ENCODE assay signal across 18 cellular contexts in the genomic region with DNA sequence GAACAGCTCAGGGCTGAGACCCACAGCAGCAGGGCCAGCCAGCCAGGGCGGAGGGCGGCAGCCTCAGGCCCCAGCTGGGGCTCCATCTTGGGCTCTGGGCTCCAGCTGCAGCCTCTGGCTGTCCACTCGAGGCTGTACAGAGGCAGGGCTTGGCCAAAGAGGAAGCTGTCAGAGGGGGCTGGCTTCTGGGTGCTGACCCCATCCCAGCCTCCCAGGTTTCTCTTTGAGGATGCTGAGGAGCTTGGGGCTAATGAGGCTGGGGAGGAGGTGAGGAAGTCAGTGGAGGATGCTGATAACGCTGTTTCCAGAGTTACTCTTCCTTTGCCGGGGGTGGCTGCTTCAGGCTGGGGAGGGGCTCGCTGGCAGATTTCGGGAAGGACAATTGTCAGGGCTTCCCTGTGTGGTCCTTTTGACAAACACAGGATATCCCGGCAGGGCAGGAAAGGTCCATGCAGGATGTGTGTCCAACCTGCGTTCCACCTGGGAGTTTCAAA. TPM values are rescaled to one million over a fixed set of nuclear protein-coding genes. Genes with fewer than 3 reads are reported as not detected.
DNase-seq lines count a peak whose midpoint lies in the region; ATAC-seq and TF ChIP-seq lines count a peak whose summit lies in the region.
"Had no signal": no experiment of that assay in that cellular context is flagged by ENCODE, and none has a peak within 500 bp of the region (broad histone marks: within the 10 kb centered on the region; RNA-seq: fewer than 3 reads in every experiment).

Gene DIPK2B (minus strand): TSS at position 136 of the 494 bp plus-strand sequence. CDS start 50 bp downstream, at position 86.

- H3K36me3 ChIP-seq in heart left ventricle (no peaks in the 10 kb centered on the region), muscle layer of duodenum (ENCODE audit: control insufficient read depth in 1 of 2, insufficient read depth in 2 of 2, low read length in 2 of 2) (no peaks in the 10 kb centered on the region), upper lobe of right lung (no peaks in the 10 kb centered on the region), mesenchymal stem cell (ENCODE audit: control insufficient read depth in 1 of 2, insufficient read depth in 2 of 2, low read depth in 1 of 2, low read length in 2 of 2) (no peaks in the 10 kb centered on the region)
- H3K36me3 ChIP-seq: neural progenitor cell had no signal

- H3K27me3 ChIP-seq in heart left ventricle (peaks cover 0 to 31% (median 0%) of the 10 kb centered on the region in 9 donors), muscle layer of duodenum (ENCODE audit: low read depth, low read length) (no peaks in the 10 kb centered on the region), upper lobe of right lung (no peaks in the 10 kb centered on the region), dorsolateral prefrontal cortex (peaks cover 0 to 82% (median 17%) of the 10 kb centered on the region in 45 donors), mesenchymal stem cell (ENCODE audit: control insufficient read depth in 1 of 2, insufficient read depth in 1 of 2, low read length in 2 of 2) (peaks cover 0 to 51% of the 10 kb centered on the region in 2 experiments)
- H3K27me3 ChIP-seq: neural progenitor cell had no signal

- no peak within 1 kb of the TSS for H3K14ac ChIP-seq in mesenchymal stem cell (ENCODE audit: low read length in 2 of 2)

- intact Hi-C loops in heart left ventricle (cut with DNase I) (loop anchor here in 1 of 10 donors (5.0 kb wide), 1 partner anchor 587 kb away; no protein-coding TSS in a partner anchor), upper lobe of right lung (cut with DNase I) (no loop called here), dorsolateral prefrontal cortex (cut with DNase I) (no loop called here)

- H4K8ac ChIP-seq in mesenchymal stem cell (ENCODE audit: low read length): no peak within 1 kb of the TSS

- H2AK5ac ChIP-seq in mesenchymal stem cell (ENCODE audit: low read length, severe bottlenecking): no peak within 1 kb of the TSS

- H3K9me3 ChIP-seq in heart left ventricle: peaks cover 0 to 8% (median 0%) of the 10 kb centered on the region in 12 donors
- no peaks in the 10 kb centered on the region for H3K9me3 ChIP-seq in muscle layer of duodenum (ENCODE audit: control insufficient read depth in 1 of 2, low read length in 2 of 2)
- no peaks in the 10 kb centered on the region for H3K9me3 ChIP-seq in upper lobe of right lung
- H3K9me3 ChIP-seq in mesenchymal stem cell (ENCODE audit: control insufficient read depth, low read length): peaks cover 6% of the 10 kb centered on the region

- H3K4me3 ChIP-seq in heart left ventricle (peak within 1 kb of the TSS; percentile 9 to 58 (median 48)), muscle layer of duodenum (ENCODE audit: low read depth in 1 of 2, low read length in 2 of 2) (no peak within 1 kb of the TSS), upper lobe of right lung (peak within 1 kb of the TSS; percentile 36), dorsolateral prefrontal cortex (peak within 1 kb of the TSS in 17 of 59 donors; percentile 1 to 29 (median 10)), mesenchymal stem cell (ENCODE audit: insufficient read depth in 1 of 2, low read depth in 1 of 2, low read length in 2 of 2) (no peak within 1 kb of the TSS)
- H3K4me3 ChIP-seq: neural progenitor cell had no signal

- TF ChIP-seq CTCF in heart left ventricle (IDR thresholded peaks at IDR 0.05): no peak
- no peak for TF ChIP-seq CTCF in upper lobe of right lung (IDR thresholded peaks at IDR 0.05)
- no peak for TF ChIP-seq CTCF in dorsolateral prefrontal cortex (IDR thresholded peaks at IDR 0.05 in 54 of 56, conservative IDR thresholded peaks at IDR 0.05 in 2 of 56; ENCODE audit: low read depth in 1 of 56, partially characterized antibody in 56 of 56)

- H4K91ac ChIP-seq in mesenchymal stem cell (ENCODE audit: low read length): no peak within 1 kb of the TSS

- no peak within 1 kb of the TSS for H2BK5ac ChIP-seq in mesenchymal stem cell (ENCODE audit: low read depth, low read length, poor library complexity, severe bottlenecking)

- ATAC-seq in heart left ventricle (peak; percentile 84 to 93 (median 88)), upper lobe of right lung (peak; percentile 57)
- ATAC-seq: HCT116, WTC11 had no signal

- H3K4me1 ChIP-seq in heart left ventricle: no peaks in the 10 kb centered on the region
- H3K4me1 ChIP-seq in muscle layer of duodenum (ENCODE audit: control insufficient read depth in 1 of 2, insufficient read depth in 2 of 2, low read length in 2 of 2): no peaks in the 10 kb centered on the region
- no peaks in the 10 kb centered on the region for H3K4me1 ChIP-seq in upper lobe of right lung
- H3K4me1 ChIP-seq in mesenchymal stem cell (ENCODE audit: control insufficient read depth, insufficient read depth, low read depth, low read length): no peaks in the 10 kb centered on the region
- H3K4me1 ChIP-seq: neural progenitor cell had no signal

- no peak within 1 kb of the TSS for H3K9ac ChIP-seq in mesenchymal stem cell (ENCODE audit: low read length)
- H3K9ac ChIP-seq: neural progenitor cell had no signal

- 45 to 56% (median 46%) methylated on average over 7 to 9 of the region's 9 CpGs for WGBS in heart left ventricle, 4 donors
- WGBS in mesenchymal stem cell: 86% methylated on average over 9 of the region's 9 CpGs

- no peak within 1 kb of the TSS for H2BK15ac ChIP-seq in mesenchymal stem cell (ENCODE audit: low read depth, poor library complexity, severe bottlenecking)

- H3K18ac ChIP-seq in mesenchymal stem cell (ENCODE audit: low read depth in 1 of 2, low read length in 2 of 2): no peak within 1 kb of the TSS

- DNase-seq in dermis blood vessel endothelial cell: peak; percentile 89
- peak; percentile 51 to 70 (median 60) for DNase-seq in heart left ventricle
- no peak for DNase-seq in upper lobe of right lung
- no peak for DNase-seq in dorsolateral prefrontal cortex
- no peak for DNase-seq in NCI-H2107 (lab: John Stamatoyannopoulos, UW)
- no peak for DNase-seq in mesenchymal stem cell
- no peak for DNase-seq in stimulated activated CD4-positive, alpha-beta T cell treated with anti-CD3 and anti-CD28 coated beads, Interleukin-12 subunit alpha, Interleukin-12 subunit beta, amount 100 ng/mL, for 4 hours
- DNase-seq: activated CD4-positive, alpha-beta T cell treated with anti-CD3 and anti-CD28 coated beads, Interleukin-2, amount 50 U/mL, for 48 hours; activated naive CD4-positive, alpha-beta T cell treated with anti-CD3 and anti-CD28 coated beads, Interleukin-2, amount 10 ng/mL, durations not matched to agents 7 days and 5 days; activated T-cell treated with anti-CD3 and anti-CD28 coated beads, Interleukin-2, amount 50 U/mL, for 24 hours; DND-41; NCI-H2171 treated with DMSO at 0.1 percent for 48 hours; T-helper 2 cell had no signal

- H2BK120ac ChIP-seq in mesenchymal stem cell (ENCODE audit: low read depth, low read length): no peak within 1 kb of the TSS

- H3K27ac ChIP-seq in heart left ventricle (peak within 1 kb of the TSS; percentile 57 to 87 (median 75)), muscle layer of duodenum (ENCODE audit: low read length) (peak within 1 kb of the TSS; percentile 16), upper lobe of right lung (peak within 1 kb of the TSS; percentile 47), dorsolateral prefrontal cortex (no peak within 1 kb of the TSS), mesenchymal stem cell (ENCODE audit: low read length, poor library complexity, severe bottlenecking) (no peak within 1 kb of the TSS)
- H3K27ac ChIP-seq: neural progenitor cell had no signal

- H3K4ac ChIP-seq in mesenchymal stem cell (ENCODE audit: low read depth in 1 of 2, low read length in 2 of 2): no peak within 1 kb of the TSS

- no peak within 1 kb of the TSS for H2AFZ ChIP-seq in mesenchymal stem cell (ENCODE audit: low read depth, low read length)
- H2AFZ ChIP-seq: neural progenitor cell had no signal

- no peak within 1 kb of the TSS for H3K23ac ChIP-seq in mesenchymal stem cell (ENCODE audit: low read length in 2 of 2)

- H3K4me2 ChIP-seq in mesenchymal stem cell (ENCODE audit: low read length, poor library complexity, severe bottlenecking): no peak within 1 kb of the TSS
- H3K4me2 ChIP-seq: neural progenitor cell had no signal

- no peak within 1 kb of the TSS for H2BK12ac ChIP-seq in mesenchymal stem cell (ENCODE audit: low read length in 2 of 2)

- no peaks in the 10 kb centered on the region for H3K79me1 ChIP-seq in mesenchymal stem cell (replicated peaks; ENCODE audit: low read length, poor library complexity, severe bottlenecking)

- TF ChIP-seq POLR2A in heart left ventricle (IDR thresholded peaks at IDR 0.05): peak in 1 of 2 donors; percentile 42

RNA-seq across cellular contexts. Expression of gene DIPK2B, which starts in this region (rescaled TPM):
- total RNA-seq in dermis blood vessel endothelial cell (88.8 and 128 TPM in 2 replicates), heart left ventricle (10 to 100 TPM in 8 of 9 donors, 1 to 10 TPM in 1; 9.8 to 42.0 (median 18.6) TPM), upper lobe of right lung (27.7 TPM), dorsolateral prefrontal cortex (10 to 100 TPM in 53 of 120 experiments, 1 to 10 TPM in 67; 3.5 to 24.3 (median 9.7) TPM)
- 10 to 100 TPM; 14.2 to 14.8 TPM for polyA plus RNA-seq in heart left ventricle
- polyA plus RNA-seq in mesenchymal stem cell (2013, experiment 1 of 2): not detected
- polyA plus RNA-seq in mesenchymal stem cell (2013, experiment 2 of 2): not detected
- total RNA-seq: OCI-LY7, WTC11 had no signal

Comparison
In these comparisons a context has a peak if more than half of its experiments do, and no peak if none do; other contexts are left out.
1. DNase-seq: peak in dermis blood vessel endothelial cell (single experiment) and heart left ventricle (5 of 5); none in upper lobe of right lung (single experiment), dorsolateral prefrontal cortex (0 of 10), NCI-H2107 (single experiment), mesenchymal stem cell (single experiment) and stimulated activated CD4-positive, alpha-beta T cell treated with anti-CD3 and anti-CD28 coated beads, Interleukin-12 subunit alpha, Interleukin-12 subunit beta, amount 100 ng/mL, for 4 hours (single experiment).
2. H3K27ac ChIP-seq: peak in heart left ventricle (12 of 12), muscle layer of duodenum (single experiment) and upper lobe of right lung (single experiment); none in dorsolateral prefrontal cortex (0 of 59) and mesenchymal stem cell (single experiment).
3. H3K4me3 ChIP-seq: peak in heart left ventricle (12 of 12) and upper lobe of right lung (single experiment); none in muscle layer of duodenum (0 of 2) and mesenchymal stem cell (0 of 2).